Comparison of ENCODE assay signal across 8 cellular contexts in genomic region chr14:52706286-52706685, GRCh38. TPM values are rescaled to one million over a fixed set of nuclear protein-coding genes. Genes with fewer than 3 reads are reported as not detected.
A peak's percentile ranks its signal among the peaks of the same experiment; 100 is the strongest.
DNase-seq lines count a peak whose midpoint lies in the region; ATAC-seq and TF ChIP-seq lines count a peak whose summit lies in the region.

No MANE protein-coding gene starts in this region.

- H3K27ac ChIP-seq in right atrium auricular region (peak overlapping the region; percentile 85 to 89), epithelial cell of prostate (peak overlapping the region; percentile 94), rectal smooth muscle tissue (ENCODE audit: low read depth, low read length) (peak overlapping the region; percentile 89)

- no peaks in the 10 kb centered on the region for H3K9me3 Mint-ChIP-seq in activated CD4-positive, alpha-beta T cell treated with anti-CD3 and anti-CD28 coated beads for 36 hours (ENCODE audit: low read depth)

- H3K27ac Mint-ChIP-seq in activated CD4-positive, alpha-beta T cell treated with anti-CD3 and anti-CD28 coated beads for 36 hours, result peak overlapping the region; percentile 92

- H3K4me3 Mint-ChIP-seq in activated CD4-positive, alpha-beta T cell treated with anti-CD3 and anti-CD28 coated beads for 36 hours, result peak overlapping the region; percentile 91

- H3K9ac ChIP-seq in rectal smooth muscle tissue (ENCODE audit: low read length), result no peak overlapping the region

- H3K4me3 ChIP-seq in right atrium auricular region (peak overlapping the region; percentile 74 to 76), rectal smooth muscle tissue (ENCODE audit: low read length) (peak overlapping the region; percentile 97)

- CTCF ChIA-PET in activated CD4-positive, alpha-beta T cell treated with anti-CD3 and anti-CD28 coated beads for 36 hours (lab: Charles Lee), result no interaction called here

- H3K9me3 ChIP-seq in right atrium auricular region, result no peaks in the 10 kb centered on the region

- intact Hi-C loops in Right ventricle myocardium superior (cut with DNase I), result no loop called here
- intact Hi-C loops in activated CD4-positive, alpha-beta T cell treated with anti-CD3 and anti-CD28 coated beads for 36 hours (cut with DNase I, micrococcal nuclease), result loop anchor here (2.0 to 10.0 kb wide), 3 partner anchors 85 to 449 kb away; partner anchors contain the start of genes DDHD1 (in 2 of the 2) and GNPNAT1 (in 1 of the 2)

- peaks cover 20% of the 10 kb centered on the region for H3K36me3 ChIP-seq in right atrium auricular region
- no peaks in the 10 kb centered on the region for H3K36me3 ChIP-seq in rectal smooth muscle tissue (ENCODE audit: control insufficient read depth, insufficient read depth, low read length)

- H3K27me3 ChIP-seq in right atrium auricular region, result no peaks in the 10 kb centered on the region
- no peaks in the 10 kb centered on the region for H3K27me3 ChIP-seq in rectal smooth muscle tissue (ENCODE audit: control insufficient read depth, insufficient read depth, low read length)

- POLR2A ChIA-PET in activated CD4-positive, alpha-beta T cell treated with anti-CD3 and anti-CD28 coated beads for 36 hours (lab: Charles Lee), result no interaction called here

- DNase-seq in right atrium auricular region (ENCODE audit: low spot score) (no peak), Right ventricle myocardium superior (no peak), epithelial cell of prostate (ENCODE audit: low read depth, low spot score) (no peak), AG08396 (ENCODE audit: low spot score) (no peak), foreskin melanocyte (no peak), HCEC 1CT (no peak)
- DNase-seq in activated CD4-positive, alpha-beta T cell treated with anti-CD3 and anti-CD28 coated beads for 36 hours, result peak; percentile 66

- H3K36me3 Mint-ChIP-seq in activated CD4-positive, alpha-beta T cell treated with anti-CD3 and anti-CD28 coated beads for 36 hours (ENCODE audit: low read depth), result peaks cover 32% of the 10 kb centered on the region

- no peak for ATAC-seq in Right ventricle myocardium superior (ENCODE audit: poor library complexity)
- ATAC-seq in activated CD4-positive, alpha-beta T cell treated with anti-CD3 and anti-CD28 coated beads for 36 hours, result peak; percentile 56

- peaks cover 38% of the 10 kb centered on the region for H3K4me1 Mint-ChIP-seq in activated CD4-positive, alpha-beta T cell treated with anti-CD3 and anti-CD28 coated beads for 36 hours

- no peaks in the 10 kb centered on the region for H3K27me3 Mint-ChIP-seq in activated CD4-positive, alpha-beta T cell treated with anti-CD3 and anti-CD28 coated beads for 36 hours

- H3K4me1 ChIP-seq in right atrium auricular region (peaks cover 0 to 19% of the 10 kb centered on the region in 2 donors), rectal smooth muscle tissue (ENCODE audit: control insufficient read depth, insufficient read depth, low read length) (peaks cover 10% of the 10 kb centered on the region)

- TF ChIP-seq CTCF in right atrium auricular region (IDR thresholded peaks at IDR 0.05), result no peak

RNA-seq across cellular contexts. Expression of gene PSMC6, which starts 0.7 kb away (rescaled TPM):
- total RNA-seq in right atrium auricular region, result 10 to 100 TPM; 60.1 to 77.4 TPM
- total RNA-seq in Right ventricle myocardium superior, result 70.0 TPM
- 100 to 1,000 TPM in 1 of 2 experiments, 10 to 100 TPM in 1; 87.0 to 121 TPM for total RNA-seq in activated CD4-positive, alpha-beta T cell treated with anti-CD3 and anti-CD28 coated beads for 36 hours

RNA-seq across cellular contexts. Expression of gene ERO1A, which starts 10.9 kb away (rescaled TPM):
- total RNA-seq in right atrium auricular region (10 to 100 TPM; 11.3 to 12.2 TPM), Right ventricle myocardium superior (14.1 TPM)
- total RNA-seq in activated CD4-positive, alpha-beta T cell treated with anti-CD3 and anti-CD28 coated beads for 36 hours, result 100 to 1,000 TPM; 120 to 165 TPM

RNA-seq across cellular contexts. Expression of gene STYX, which starts 23.7 kb away (rescaled TPM):
- total RNA-seq in right atrium auricular region (10 to 100 TPM in 1 of 2 donors, 1 to 10 TPM in 1; 8.7 to 16.0 TPM), Right ventricle myocardium superior (11.8 TPM)
- total RNA-seq in activated CD4-positive, alpha-beta T cell treated with anti-CD3 and anti-CD28 coated beads for 36 hours, result 10 to 100 TPM; 13.1 to 13.3 TPM
